In the genomic region with DNA sequence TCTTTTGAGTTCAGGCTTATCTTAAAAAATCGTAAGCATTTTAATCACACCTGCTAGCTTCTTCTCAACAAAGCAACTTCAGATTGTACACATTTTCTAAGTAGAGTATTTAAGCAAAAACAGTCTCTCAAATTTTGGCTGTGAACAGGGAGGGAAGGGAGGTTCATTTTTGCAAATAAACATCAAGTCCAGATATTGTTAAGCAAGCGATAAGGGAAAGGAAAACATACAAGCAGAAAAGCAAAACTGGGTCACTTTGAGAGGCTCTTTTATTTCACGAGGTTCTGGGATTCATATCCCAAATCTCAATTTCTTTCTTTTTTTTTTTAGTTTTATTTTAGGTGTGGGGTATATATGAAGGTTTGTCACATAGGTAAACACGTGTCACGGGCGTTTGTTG, we compare ENCODE assay signal across 19 cellular contexts.
DNase-seq lines count a peak whose midpoint lies in the region; ATAC-seq and TF ChIP-seq lines count a peak whose summit lies in the region.
"Had no signal": no experiment of that assay in that cellular context is flagged by ENCODE, and none has a peak within 500 bp of the region (broad histone marks: within the 10 kb centered on the region; RNA-seq: fewer than 3 reads in every experiment).

No MANE protein-coding gene starts in this region.

- TF ChIP-seq CTCF in WERI-Rb-1 (IDR thresholded peaks at IDR 0.05; ENCODE audit: low read depth, low read length) (no peak), glutamatergic neuron (IDR thresholded peaks at IDR 0.05; ENCODE audit: partially characterized antibody, unreplicated experiment) (no peak), psoas muscle (IDR thresholded peaks at IDR 0.05) (no peak), SK-N-SH (IDR thresholded peaks at IDR 0.05) (no peak)

- CTCF ChIA-PET in SK-N-SH (lab: Yijun Ruan, JAX): interaction anchor here (2.3 to 4.9 kb wide), 2 partner anchors 10 to 291 kb away, joined by 9 to 59 read pairs; partner anchors contain the start of gene DLX2

- no peak overlapping the region for H4K8ac ChIP-seq in trophoblast cell (ENCODE audit: low read depth, low read length)

- DNase-seq in Right ventricle myocardium superior (no peak), cardiac septum (ENCODE audit: low spot score) (no peak), WERI-Rb-1 (no peak), glutamatergic neuron (no peak), psoas muscle (no peak), trophoblast cell (no peak), SK-N-SH (no peak)
- no peak for DNase-seq in activated CD4-positive, alpha-beta T cell treated with anti-CD3 and anti-CD28 coated beads, Interleukin-2, amount 50 U/mL, for 48 hours
- DNase-seq: ACHN; BE2C; C1 segment of cervical spinal cord; CD4-positive, CD25-positive, alpha-beta regulatory T cell; CD8-positive, alpha-beta memory T cell; COR-L47; GOT3; H7; HFFc6 had no signal

- peaks cover 4% of the 10 kb centered on the region for H3K9me3 Mint-ChIP-seq in glutamatergic neuron (ENCODE audit: unreplicated experiment)
- H3K9me3 Mint-ChIP-seq: CD4-positive, CD25-positive, alpha-beta regulatory T cell; CD8-positive, alpha-beta memory T cell; HFFc6 had no signal

- H3K4me2 ChIP-seq in trophoblast cell (ENCODE audit: low read length) (no peak overlapping the region), SK-N-SH (no peak overlapping the region)

- H4K91ac ChIP-seq in trophoblast cell (ENCODE audit: low read depth, low read length): no peak overlapping the region

- H3F3A ChIP-seq in SK-N-SH (replicated peaks; ENCODE audit: insufficient read depth): no peaks in the 10 kb centered on the region

- TF ChIP-seq EP300 in SK-N-SH (IDR thresholded peaks at IDR 0.05; ENCODE audit: borderline replicate concordance in 1 of 2, low read depth in 1 of 2, low read length in 1 of 2): no peak

- H3K4me3 Mint-ChIP-seq in glutamatergic neuron (ENCODE audit: unreplicated experiment): no peak overlapping the region
- H3K4me3 Mint-ChIP-seq: CD4-positive, CD25-positive, alpha-beta regulatory T cell; CD8-positive, alpha-beta memory T cell; HFFc6 had no signal

- ATAC-seq in Right ventricle myocardium superior (ENCODE audit: poor library complexity) (peak; percentile 73), psoas muscle (no peak)
- ATAC-seq: HCT116 had no signal

- no peak overlapping the region for H2BK5ac ChIP-seq in trophoblast cell (ENCODE audit: low read depth, low read length, poor library complexity)

- H3K27ac Mint-ChIP-seq in glutamatergic neuron (ENCODE audit: unreplicated experiment): peak overlapping the region; percentile 95
- H3K27ac Mint-ChIP-seq: HFFc6 had no signal

- POLR2A ChIA-PET in SK-N-SH (lab: Yijun Ruan, JAX): no interaction called here

- H2BK120ac ChIP-seq in trophoblast cell (ENCODE audit: insufficient read depth, low read length, poor library complexity): no peak overlapping the region

- H3K27ac ChIP-seq in WERI-Rb-1: peak overlapping the region; percentile 84
- H3K27ac ChIP-seq in psoas muscle: peak overlapping the region; percentile 68
- H3K27ac ChIP-seq in trophoblast cell (ENCODE audit: low read depth, low read length): no peak overlapping the region
- H3K27ac ChIP-seq in SK-N-SH (ENCODE audit: low read depth in 2 of 2, low read length in 1 of 2): no peak overlapping the region
- H3K27ac ChIP-seq: HL-60 had no signal

- 83 to 93% (median 84%) methylated on average over 6 of the region's 6 CpGs for WGBS in psoas muscle, 3 donors
- no CpG with 5 or more reads among the region's 6 CpGs for WGBS in trophoblast cell (ENCODE audit: extremely low coverage, insufficient coverage, insufficient read length)
- WGBS in SK-N-SH (ENCODE audit: low lambda C conversion rate): 89% methylated on average over 6 of the region's 6 CpGs

- 0 out of 2 replicates have a peak, but pooled peaks cover 2% of the 10 kb centered on the region for H3K36me3 ChIP-seq in WERI-Rb-1
- peaks cover 7 to 17% of the 10 kb centered on the region in 2 donors for H3K36me3 ChIP-seq in psoas muscle (ENCODE audit: insufficient read depth in 1 of 2, low read depth in 1 of 2)
- H3K36me3 ChIP-seq in trophoblast cell (ENCODE audit: control insufficient read depth in 1 of 2, insufficient read depth in 2 of 2, low read length in 2 of 2): no peaks in the 10 kb centered on the region
- peaks cover 8 to 18% of the 10 kb centered on the region in 2 experiments for H3K36me3 ChIP-seq in SK-N-SH (replicated peaks in 1 of 2; ENCODE audit: control insufficient read depth in 1 of 2, insufficient read depth in 2 of 2, low read length in 1 of 2)
- H3K36me3 ChIP-seq: BE2C had no signal

- H3K9ac ChIP-seq in trophoblast cell (ENCODE audit: low read length) (no peak overlapping the region), SK-N-SH (no peak overlapping the region)

- intact Hi-C loops in Right ventricle myocardium superior (cut with DNase I) (loop anchor here (10.0 kb wide), 1 partner anchor 291 kb away; the partner anchor contains the start of gene DLX2), cardiac septum (cut with DNase I) (loop anchor here (5.0 to 10.0 kb wide), 2 partner anchors 71 to 288 kb away; partner anchors contain the start of gene DLX2), psoas muscle (cut with DNase I) (loop anchor here (5.0 to 10.0 kb wide), 2 partner anchors 288 to 301 kb away; partner anchors contain the start of gene DLX2 (in 1 of the 2))

- H4K20me1 ChIP-seq in SK-N-SH (ENCODE audit: insufficient read depth): no peaks in the 10 kb centered on the region

- no peak overlapping the region for H3K18ac ChIP-seq in trophoblast cell (ENCODE audit: low read length)

- no peaks in the 10 kb centered on the region for H3K79me1 ChIP-seq in trophoblast cell (ENCODE audit: low read length)

- no peak overlapping the region for H3K23ac ChIP-seq in trophoblast cell (ENCODE audit: low read length)

- H3K27me3 ChIP-seq in WERI-Rb-1 (ENCODE audit: insufficient read depth, low read depth, severe bottlenecking) (no peaks in the 10 kb centered on the region), psoas muscle (ENCODE audit: insufficient read depth in 3 of 3, low read length in 2 of 3) (no peaks in the 10 kb centered on the region), trophoblast cell (ENCODE audit: insufficient read depth, low read length) (no peaks in the 10 kb centered on the region), SK-N-SH (ENCODE audit: insufficient read depth) (no peaks in the 10 kb centered on the region)
- H3K27me3 ChIP-seq: BE2C had no signal

- H3K9me3 ChIP-seq in WERI-Rb-1 (ENCODE audit: severe bottlenecking) (no peaks in the 10 kb centered on the region), psoas muscle (no peaks in the 10 kb centered on the region), trophoblast cell (ENCODE audit: insufficient read depth, low read depth, low read length) (no peaks in the 10 kb centered on the region), SK-N-SH (no peaks in the 10 kb centered on the region)
- H3K9me3 ChIP-seq: BE2C had no signal

- peaks cover 3% of the 10 kb centered on the region for H3K27me3 Mint-ChIP-seq in glutamatergic neuron (ENCODE audit: unreplicated experiment)
- H3K27me3 Mint-ChIP-seq: CD4-positive, CD25-positive, alpha-beta regulatory T cell; CD8-positive, alpha-beta memory T cell had no signal

- no peak overlapping the region for H3K4ac ChIP-seq in trophoblast cell (ENCODE audit: low read depth, low read length)

- no peak overlapping the region for H3K14ac ChIP-seq in trophoblast cell (ENCODE audit: low read length)

- H4K12ac ChIP-seq in trophoblast cell (ENCODE audit: low read depth, low read length): no peak overlapping the region

- H3K79me2 ChIP-seq in trophoblast cell (ENCODE audit: control insufficient read depth, insufficient read depth, low read length, poor library complexity) (no peaks in the 10 kb centered on the region), SK-N-SH (ENCODE audit: insufficient read depth) (no peaks in the 10 kb centered on the region)

- no peak overlapping the region for H2BK12ac ChIP-seq in trophoblast cell (ENCODE audit: low read length)

- H3K4me1 ChIP-seq in psoas muscle (peaks cover 11% of the 10 kb centered on the region), trophoblast cell (ENCODE audit: control insufficient read depth in 1 of 2, insufficient read depth in 2 of 2, low read length in 2 of 2) (peaks cover 0 to 2% of the 10 kb centered on the region in 2 experiments), SK-N-SH (ENCODE audit: control insufficient read depth in 1 of 2, insufficient read depth in 2 of 2, low read depth in 1 of 2, low read length in 1 of 2) (no peaks in the 10 kb centered on the region)
- H3K4me1 ChIP-seq: BE2C had no signal

- no peaks in the 10 kb centered on the region for H3K36me3 Mint-ChIP-seq in glutamatergic neuron (ENCODE audit: unreplicated experiment)

- H2AK5ac ChIP-seq in trophoblast cell (ENCODE audit: low read length): no peak overlapping the region

- H3K9me2 ChIP-seq in SK-N-SH: no peaks in the 10 kb centered on the region

- H3K4me1 Mint-ChIP-seq in glutamatergic neuron (ENCODE audit: low read depth, unreplicated experiment): peaks cover 21% of the 10 kb centered on the region
- H3K4me1 Mint-ChIP-seq: CD8-positive, alpha-beta memory T cell had no signal

- H2AFZ ChIP-seq in trophoblast cell (ENCODE audit: insufficient read depth, low read length, poor library complexity) (no peak overlapping the region), SK-N-SH (ENCODE audit: low read depth) (no peak overlapping the region)

- H3K4me3 ChIP-seq in WERI-Rb-1 (ENCODE audit: low read depth, low read length): no peak overlapping the region
- no peak overlapping the region for H3K4me3 ChIP-seq in psoas muscle
- H3K4me3 ChIP-seq in trophoblast cell (ENCODE audit: low read depth, low read length): no peak overlapping the region
- H3K4me3 ChIP-seq in SK-N-SH (ENCODE audit: low read depth in 2 of 2, low read length in 1 of 2): no peak overlapping the region

- no peak for TF ChIP-seq RAD21 in SK-N-SH (IDR thresholded peaks at IDR 0.05; ENCODE audit: low read length)

TF ChIP-seq in SK-N-SH, 30 proteins besides CTCF, POLR2A, EP300 and RAD21:
- no peak for TF ChIP-seq USF2 (IDR thresholded peaks at IDR 0.05; ENCODE audit: borderline replicate concordance, low read depth, low read length)

Comparison
In these comparisons a context has a peak if more than half of its experiments do, and no peak if none do; other contexts are left out.
1. H3K27ac ChIP-seq: peak in WERI-Rb-1 (single experiment) and psoas muscle (single experiment); none in trophoblast cell (single experiment) and SK-N-SH (0 of 2).